ENCODE assay signal across 17 cellular contexts in the genomic region with DNA sequence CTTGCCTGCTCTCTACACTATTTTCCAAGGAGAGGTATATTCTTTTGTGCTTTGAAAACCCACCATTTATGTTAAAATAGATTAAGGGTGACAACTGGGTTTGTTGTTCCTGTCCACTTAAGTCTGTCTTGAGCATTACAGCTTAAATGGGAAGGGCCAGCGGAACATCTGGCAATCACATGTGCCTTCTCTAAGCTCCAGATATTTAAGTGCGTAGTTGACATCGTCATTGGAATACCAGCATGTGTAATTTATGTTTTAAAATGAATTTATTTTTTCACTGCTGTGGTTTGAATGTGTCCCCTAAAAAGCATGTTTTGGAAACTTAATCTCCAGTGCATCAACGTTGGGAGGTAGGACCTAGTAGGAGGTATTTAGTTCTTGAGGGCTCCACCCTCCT. TPM values are rescaled to one million over a fixed set of nuclear protein-coding genes. Genes with fewer than 3 reads are reported as not detected.
DNase-seq lines count a peak whose midpoint lies in the region; TF ChIP-seq lines count a peak whose summit lies in the region.
"Had no signal": no experiment of that assay in that cellular context is flagged by ENCODE, and none has a peak within 500 bp of the region (broad histone marks: within the 10 kb centered on the region; RNA-seq: fewer than 3 reads in every experiment).

No MANE protein-coding gene starts in this region.

- no peak overlapping the region for H2AFZ ChIP-seq in GM23248
- H2AFZ ChIP-seq: GM23338 had no signal

- in situ Hi-C loops in GM23248 (cut with MboI): no loop called here

- no peak overlapping the region for H3K4me3 ChIP-seq in GM23248
- no peak overlapping the region for H3K4me3 ChIP-seq in fibroblast of mammary gland (ENCODE audit: control insufficient read depth, low read depth, low read length)
- H3K4me3 ChIP-seq: A549, BLaER1, GM23338 had no signal

- peaks cover 58% of the 10 kb centered on the region for H3K79me2 ChIP-seq in GM23248 (ENCODE audit: insufficient read depth)

- H3K9ac ChIP-seq in GM23248: no peak overlapping the region
- H3K9ac ChIP-seq: BLaER1 had no signal

- H3K9me3 ChIP-seq in GM23248 (ENCODE audit: low read depth): no peaks in the 10 kb centered on the region
- H3K9me3 ChIP-seq: A549, BLaER1, Caco-2 had no signal

- H3K4me1 ChIP-seq in GM23248 (ENCODE audit: insufficient read depth): peaks cover 11% of the 10 kb centered on the region
- H3K4me1 ChIP-seq: BLaER1, Caco-2 had no signal

- H3K9me2 ChIP-seq in GM23248 (ENCODE audit: insufficient read depth): no peaks in the 10 kb centered on the region

- peaks cover 40% of the 10 kb centered on the region for H3K36me3 Mint-ChIP-seq in activated T-helper 2 cell treated with anti-CD3 and anti-CD28 coated beads, Interferon-gamma antibody, Interleukin-2, Interleukin-4, amounts not matched to agents 10 μg/mL and 5 μg/mL and 100 μg/mL, durations not matched to agents 14 hours and 24 hours and 36 hours (ENCODE audit: low read depth)

- no peak overlapping the region for H3K4me2 ChIP-seq in GM23248 (ENCODE audit: unreplicated experiment)
- H3K4me2 ChIP-seq: A549, BLaER1, GM23338 had no signal

- intact Hi-C loops in activated T-helper 2 cell treated with anti-CD3 and anti-CD28 coated beads, Interferon-gamma antibody, Interleukin-2, Interleukin-4, amounts not matched to agents 10 μg/mL and 5 μg/mL and 100 μg/mL, durations not matched to agents 14 hours and 24 hours and 36 hours (cut with micrococcal nuclease): no loop called here

- H3K4me1 Mint-ChIP-seq in activated T-helper 2 cell treated with anti-CD3 and anti-CD28 coated beads, Interferon-gamma antibody, Interleukin-2, Interleukin-4, amounts not matched to agents 10 μg/mL and 5 μg/mL and 100 μg/mL, durations not matched to agents 14 hours and 24 hours and 36 hours (ENCODE audit: low read depth): peaks cover 5% of the 10 kb centered on the region
- H3K4me1 Mint-ChIP-seq: GM23338 had no signal

- peaks cover 25% of the 10 kb centered on the region for H3F3A ChIP-seq in GM23248 (ENCODE audit: insufficient read depth)

- H3K27ac Mint-ChIP-seq in activated T-helper 2 cell treated with anti-CD3 and anti-CD28 coated beads, Interferon-gamma antibody, Interleukin-2, Interleukin-4, amounts not matched to agents 10 μg/mL and 5 μg/mL and 100 μg/mL, durations not matched to agents 14 hours and 24 hours and 36 hours: no peak overlapping the region
- H3K27ac Mint-ChIP-seq: CD8-positive, alpha-beta memory T cell; GM23338; IgD-negative memory B cell had no signal

- 46 to 52% methylated on average over 4 of the region's 4 CpGs for WGBS in GM23248 (ENCODE audit: low coverage in 1 of 2, low lambda C conversion rate in 2 of 2, missing lambda C conversion rate in 2 of 2), 2 experiments

- no peaks in the 10 kb centered on the region for H4K20me1 ChIP-seq in GM23248 (ENCODE audit: insufficient read depth)

- H3K27ac ChIP-seq in GM23248 (no peak overlapping the region), caudate nucleus (ENCODE audit: low read depth, low read length) (no peak overlapping the region)
- H3K27ac ChIP-seq: A549, BLaER1 had no signal

- peaks cover 24% of the 10 kb centered on the region for H3K36me3 ChIP-seq in GM23248 (ENCODE audit: low read depth)

- no peaks in the 10 kb centered on the region for H3K27me3 Mint-ChIP-seq in activated T-helper 2 cell treated with anti-CD3 and anti-CD28 coated beads, Interferon-gamma antibody, Interleukin-2, Interleukin-4, amounts not matched to agents 10 μg/mL and 5 μg/mL and 100 μg/mL, durations not matched to agents 14 hours and 24 hours and 36 hours (ENCODE audit: low read depth)
- H3K27me3 Mint-ChIP-seq: CD8-positive, alpha-beta memory T cell; IgD-negative memory B cell had no signal

- H3K4me3 Mint-ChIP-seq in activated T-helper 2 cell treated with anti-CD3 and anti-CD28 coated beads, Interferon-gamma antibody, Interleukin-2, Interleukin-4, amounts not matched to agents 10 μg/mL and 5 μg/mL and 100 μg/mL, durations not matched to agents 14 hours and 24 hours and 36 hours (ENCODE audit: low read depth): no peak overlapping the region
- H3K4me3 Mint-ChIP-seq: CD8-positive, alpha-beta memory T cell; GM23338; IgD-negative memory B cell had no signal

- DNase-seq in GM23248 (peak; percentile 10), NCI-H524 treated with DMSO at 0.1 percent for 48 hours (lab: John Stamatoyannopoulos, UW) (peak; percentile 80), fibroblast of mammary gland (ENCODE audit: low read depth) (peak; percentile 90), iris pigment epithelial cell (ENCODE audit: low read depth) (peak; percentile 35), caudate nucleus (lab: John Stamatoyannopoulos, UW) (no peak), NCI-H1092 (lab: John Stamatoyannopoulos, UW) (no peak)
- no peak for DNase-seq in activated T-helper 2 cell treated with anti-CD3 and anti-CD28 coated beads, Interferon-gamma antibody, Interleukin-2, Interleukin-4, amounts not matched to agents 10 μg/mL and 5 μg/mL and 100 μg/mL, durations not matched to agents 14 hours and 24 hours and 36 hours (ENCODE audit: low spot score)
- DNase-seq: AML-193; Caco-2; CD8-positive, alpha-beta memory T cell; DMS53; GF-D8; H7 had no signal

- no peaks in the 10 kb centered on the region for H3K9me3 Mint-ChIP-seq in activated T-helper 2 cell treated with anti-CD3 and anti-CD28 coated beads, Interferon-gamma antibody, Interleukin-2, Interleukin-4, amounts not matched to agents 10 μg/mL and 5 μg/mL and 100 μg/mL, durations not matched to agents 14 hours and 24 hours and 36 hours
- H3K9me3 Mint-ChIP-seq: CD8-positive, alpha-beta memory T cell; GM23338 had no signal

- no peak for TF ChIP-seq CTCF in fibroblast of mammary gland (conservative IDR thresholded peaks at IDR 0.05; ENCODE audit: control insufficient read depth, insufficient read depth, low read depth, low read length)

- no peaks in the 10 kb centered on the region for H3K27me3 ChIP-seq in GM23248 (replicated peaks; ENCODE audit: insufficient read depth)
- H3K27me3 ChIP-seq: BLaER1 had no signal

RNA-seq across cellular contexts. Expression of a gene that starts 13.3 kb away (rescaled TPM):
- total RNA-seq in GM23248 (2014; rRNA removed; shearing (Covaris generic)): 32.2 and 34.8 TPM in 2 replicates
- polyA plus RNA-seq in GM23248 (2016; fragmentation: Nextera tagmentation; extraction: Ambion mirVana): 65.6 and 66.8 TPM in 2 replicates
- 26.2 and 27.2 TPM in 2 replicates for total RNA-seq in activated T-helper 2 cell treated with anti-CD3 and anti-CD28 coated beads, Interferon-gamma antibody, Interleukin-2, Interleukin-4, amounts not matched to agents 10 μg/mL and 5 μg/mL and 100 μg/mL, durations not matched to agents 14 hours and 24 hours and 36 hours

RNA-seq across cellular contexts. Expression of a gene that starts 13.5 kb away (rescaled TPM):
- total RNA-seq in GM23248 (2014; rRNA removed; shearing (Covaris generic)): 38.7 and 57.6 TPM in 2 replicates
- polyA plus RNA-seq in GM23248 (2016; fragmentation: Nextera tagmentation; extraction: Ambion mirVana): 51.5 and 51.9 TPM in 2 replicates
- total RNA-seq in activated T-helper 2 cell treated with anti-CD3 and anti-CD28 coated beads, Interferon-gamma antibody, Interleukin-2, Interleukin-4, amounts not matched to agents 10 μg/mL and 5 μg/mL and 100 μg/mL, durations not matched to agents 14 hours and 24 hours and 36 hours: 115 and 116 TPM in 2 replicates

Comparison
In these comparisons a context has a peak if more than half of its experiments do, and no peak if none do; other contexts are left out.
1. DNase-seq: peak in GM23248 (single experiment), NCI-H524 treated with DMSO at 0.1 percent for 48 hours (single experiment), fibroblast of mammary gland (single experiment) and iris pigment epithelial cell (single experiment); none in caudate nucleus (0 of 61), NCI-H1092 (single experiment) and activated T-helper 2 cell treated with anti-CD3 and anti-CD28 coated beads, Interferon-gamma antibody, Interleukin-2, Interleukin-4, amounts not matched to agents 10 μg/mL and 5 μg/mL and 100 μg/mL, durations not matched to agents 14 hours and 24 hours and 36 hours (single experiment).